9 cellular contexts compared by ENCODE assay signal in genomic region chr3:107431048-107431297, GRCh38. TPM values are rescaled to one million over a fixed set of nuclear protein-coding genes. Genes with fewer than 3 reads are reported as not detected.
A peak's percentile ranks its signal among the peaks of the same experiment; 100 is the strongest.
DNase-seq lines count a peak whose midpoint lies in the region; ATAC-seq, FAIRE-seq and TF ChIP-seq lines count a peak whose summit lies in the region.
"Had no signal": no experiment of that assay in that cellular context is flagged by ENCODE, and none has a peak within 500 bp of the region (broad histone marks: within the 10 kb centered on the region; RNA-seq: fewer than 3 reads in every experiment).

No MANE protein-coding gene starts in this region.

- H3K4me1 Mint-ChIP-seq in GM23338 = peaks cover 18% of the 10 kb centered on the region

- peaks cover 2% of the 10 kb centered on the region; the same call in 1 of the 2 replicates for H3F3A ChIP-seq in GM23338 (replicated peaks; ENCODE audit: low read depth)

- H3K27me3 Mint-ChIP-seq in GM23338 (ENCODE audit: insufficient read depth, low read depth, poor library complexity) = peaks cover 21% of the 10 kb centered on the region

- H3K27ac ChIP-seq in GM23338 (ENCODE audit: low read depth) (no peak overlapping the region), K562 (ENCODE audit: extremely low read depth, low read depth, low read length) (no peak overlapping the region)

- no peak for TF ChIP-seq RAD21 in K562 (CRISPR knock-in tag; conservative IDR thresholded peaks at IDR 0.05 in 1 of 2, IDR thresholded peaks at IDR 0.05 in 1 of 2)

- CTCF ChIA-PET in K562 (lab: Yijun Ruan, JAX; ENCODE audit: low intra/inter-chr PET ratio) = no interaction called here

- H3K27me3 ChIP-seq in GM23338 (ENCODE audit: insufficient read depth) (peaks cover 34% of the 10 kb centered on the region), K562 (ENCODE audit: control insufficient read depth in 2 of 2, insufficient read depth in 2 of 2, low read length in 2 of 2) (no peaks in the 10 kb centered on the region)

- ATAC-seq in GM23338 (peak; percentile 6), K562 (no peak)

- no peak for TF ChIP-seq EP300 in K562 (IDR thresholded peaks at IDR 0.05; ENCODE audit: low read length)

- intact Hi-C loops in K562 (cut with micrococcal nuclease) = loop anchor here (5.0 kb wide), 1 partner anchor 91 kb away; the partner anchor contains the start of gene BBX

- H3K9me1 ChIP-seq in K562 (ENCODE audit: control insufficient read depth, insufficient read depth, low read length) = no peaks in the 10 kb centered on the region

- 44% methylated on average over 5 of the region's 17 CpGs for WGBS in K562 (ENCODE audit: insufficient coverage, low coverage, missing lambda C conversion rate)

- peak; percentile 42 for DNase-seq in GM23338 (ENCODE audit: low spot score)
- DNase-seq in NCI-H2029 treated with DMSO at 0.1 percent for 48 hours (lab: John Stamatoyannopoulos, UW) = peak; percentile 33
- DNase-seq in K562 (ENCODE audit: extremely low read depth in 1 of 4, low spot score in 3 of 4) = no peak
- DNase-seq in inferior parietal cortex (ENCODE audit: extremely low spot score) = peak; percentile 59
- peak; percentile 28 for DNase-seq in stimulated activated CD4-positive, alpha-beta T cell treated with anti-CD3 and anti-CD28 coated beads, Interleukin-1b, Interleukin-23, amount 100 ng/mL, for 48 hours
- DNase-seq in HTR-8/SVneo (ENCODE audit: insufficient read length, low spot score) = no peak
- no peak for DNase-seq in DMS 273 treated with DMSO at 0.1 percent for 48 hours (lab: John Stamatoyannopoulos, UW)

- peak overlapping the region in 1 of 2 experiments; percentile 78; a peak in 2 of 4 replicates for H3K9ac ChIP-seq in K562 (ENCODE audit: insufficient read depth in 1 of 2, low read depth in 2 of 2, low read length in 2 of 2)

- no peak overlapping the region for H3K27ac Mint-ChIP-seq in GM23338

- H2AFZ ChIP-seq in GM23338 (peak overlapping the region; percentile 83), K562 (ENCODE audit: low read depth, low read length) (peak overlapping the region; percentile 51)

- in situ Hi-C loops in K562 (cut with MboI) = no loop called here

- H3K4me3 ChIP-seq in GM08714 (ENCODE audit: low read length) (peak overlapping the region; percentile 84; the same call in 1 of the 2 replicates), GM23338 (peak overlapping the region; percentile 60), K562 (peak overlapping the region; percentile 37)

- H3K79me2 ChIP-seq in GM23338 (replicated peaks; ENCODE audit: insufficient read depth) (no peaks in the 10 kb centered on the region), K562 (ENCODE audit: control insufficient read depth, insufficient read depth, low read length) (no peaks in the 10 kb centered on the region)

- no peaks in the 10 kb centered on the region for H3K9me3 ChIP-seq in K562 (replicated peaks; ENCODE audit: control insufficient read depth, insufficient read depth, low read depth, low read length)

- H4K20me1 ChIP-seq in GM23338 (replicated peaks; ENCODE audit: insufficient read depth) (no peaks in the 10 kb centered on the region), K562 (replicated peaks; ENCODE audit: control insufficient read depth, insufficient read depth, low read length) (no peaks in the 10 kb centered on the region)

- no peaks in the 10 kb centered on the region for H3K9me2 ChIP-seq in GM23338 (ENCODE audit: insufficient read depth)

- peak overlapping the region; percentile 85 for H3K4me3 Mint-ChIP-seq in GM23338

- no peak for TF ChIP-seq POLR2A in K562 (conservative IDR thresholded peaks at IDR 0.05)

- H3K36me3 Mint-ChIP-seq in GM23338 (ENCODE audit: low read depth) = no peaks in the 10 kb centered on the region

- H3K36me3 ChIP-seq in GM23338 (ENCODE audit: insufficient read depth) (no peaks in the 10 kb centered on the region), K562 (ENCODE audit: control insufficient read depth, insufficient read depth, low read length) (no peaks in the 10 kb centered on the region)

- BruUV-seq in K562 (replicated peaks; lab: Mats Ljungman, UMichigan) = no TSS peak

- no peak for FAIRE-seq in K562 (lab: Jason Lieb, UNC)
- no peak for FAIRE-seq in HTR-8/SVneo (lab: Jason Lieb, UNC)

- H3K4me1 ChIP-seq in GM23338 (ENCODE audit: insufficient read depth) = no peaks in the 10 kb centered on the region; the same call in 1 of the 2 replicates
- H3K4me1 ChIP-seq in K562 (replicated peaks in 1 of 2; ENCODE audit: control insufficient read depth in 2 of 2, insufficient read depth in 2 of 2, low read length in 2 of 2) = peaks cover 0 to 16% of the 10 kb centered on the region in 2 experiments; a peak in 2 of 5 replicates

- POLR2A ChIA-PET in K562 (lab: Yijun Ruan, JAX) = no interaction called here

- peak overlapping the region; percentile 80 for H3K4me2 ChIP-seq in GM23338
- no peak overlapping the region for H3K4me2 ChIP-seq in K562 (ENCODE audit: insufficient read depth, low read length)

- H3K9me3 Mint-ChIP-seq in GM23338 = no peaks in the 10 kb centered on the region

- no peak for TF ChIP-seq CTCF in GM23338 (conservative IDR thresholded peaks at IDR 0.05; ENCODE audit: low read depth in 2 of 2)
- no peak for TF ChIP-seq CTCF in K562 (IDR thresholded peaks at IDR 0.05 in 2 of 3, conservative IDR thresholded peaks at IDR 0.05 in 1 of 3; ENCODE audit: insufficient read depth in 2 of 3, low read depth in 1 of 3, low read length in 3 of 3)

TF ChIP-seq in K562, 482 proteins besides CTCF, POLR2A, EP300 and RAD21:
- TF ChIP-seq HNRNPL (IDR thresholded peaks at IDR 0.05; ENCODE audit: low read depth, low read length) (no peak), SIRT6 (IDR thresholded peaks at IDR 0.05; ENCODE audit: low read depth, low read length) (no peak), ZFP30 (CRISPR knock-in tag; IDR thresholded peaks at IDR 0.05; ENCODE audit: borderline replicate concordance) (no peak), BHLHE40 (IDR thresholded peaks at IDR 0.05; ENCODE audit: low read length) (no peak), NBN (IDR thresholded peaks at IDR 0.05; ENCODE audit: low read depth) (no peak), SOX6 (IDR thresholded peaks at IDR 0.05) (no peak), ELF4 (CRISPR knock-in tag; IDR thresholded peaks at IDR 0.05) (no peak), POLR2H (tag; IDR thresholded peaks at IDR 0.05; ENCODE audit: low read depth) (no peak), CBX2 (IDR thresholded peaks at IDR 0.05; ENCODE audit: insufficient read depth, low read length, poor library complexity, severe bottlenecking) (no peak), GABPB1 (CRISPR knock-in tag; IDR thresholded peaks at IDR 0.05) (no peak)

RNA-seq across cellular contexts. Expression of gene CCDC54, which starts 53.7 kb away (rescaled TPM):
- not detected in 2 replicates for total RNA-seq in GM23338 (2014; rRNA removed; shearing (Covaris generic))
- not detected in 2 replicates for polyA plus RNA-seq in GM23338 (2016; fragmentation: Nextera tagmentation; extraction: Ambion mirVana)
- not detected in 2 replicates for total RNA-seq in K562 (2011; cell fraction: chromatin; rRNA removed; ENCODE audit: low replicate concordance)
- total RNA-seq in K562 (2011; cell fraction: nucleolus; rRNA removed) = not detected in 2 replicates
- total RNA-seq in K562 (2011; cell fraction: nucleoplasm; rRNA removed) = not detected in 2 replicates
- total RNA-seq in K562 (2014; rRNA removed) = not detected in 2 replicates
- not detected in 2 replicates for total RNA-seq in K562 (2014; rRNA removed; fragmentation: Illumina TruSeq; extraction: Trizol)
- not detected in 2 replicates for total RNA-seq in K562 (2015; rRNA removed; fragmentation: Illumina TruSeq; extraction: Trizol)
- total RNA-seq in K562 (2021) = not detected in 2 replicates
- not detected in 2 replicates for polyA plus RNA-seq in K562 (2011; rRNA removed)
- not detected in 2 replicates for polyA plus RNA-seq in K562 (2011; cell fraction: cytosol; rRNA removed)
- polyA plus RNA-seq in K562 (2011; cell fraction: nucleus; rRNA removed) = not detected in 2 replicates
- not detected in 2 replicates for polyA plus RNA-seq in K562 (2012)
- not detected in 2 replicates for polyA plus RNA-seq in K562 (2014; fragmentation: Illumina TruSeq; extraction: Trizol)
- not detected for polyA plus RNA-seq in K562 (2014; fragmentation: Nextera tagmentation; extraction: Ambion mirVana)
- polyA plus RNA-seq in K562 (2014; rRNA removed) = not detected in 2 replicates
- polyA minus RNA-seq in K562 (2011; rRNA and poly(A)+ RNA removed) = not detected in 2 replicates
- polyA minus RNA-seq in K562 (2011; cell fraction: cytosol; rRNA and poly(A)+ RNA removed) = not detected in 2 replicates
- polyA minus RNA-seq in K562 (2011; cell fraction: nucleus; rRNA and poly(A)+ RNA removed) = not detected in 2 replicates
- total RNA-seq: activated CD8-positive, alpha-beta memory T cell treated with anti-CD3 and anti-CD28 coated beads for 36 hours had no signal

Comparison
In these comparisons a context has a peak if more than half of its experiments do, and no peak if none do; other contexts are left out.
1. DNase-seq: peak in GM23338 (single experiment), NCI-H2029 treated with DMSO at 0.1 percent for 48 hours (single experiment), inferior parietal cortex (single experiment) and stimulated activated CD4-positive, alpha-beta T cell treated with anti-CD3 and anti-CD28 coated beads, Interleukin-1b, Interleukin-23, amount 100 ng/mL, for 48 hours (single experiment); none in K562 (0 of 4), HTR-8/SVneo (single experiment) and DMS 273 treated with DMSO at 0.1 percent for 48 hours (single experiment).
2. Peak in every context shown above with its lines, with median percentiles within 50 percentile points of each other: H3K4me3 ChIP-seq.